ENCODE assay signal across 1 cellular context in genomic region chr15:69462493-69463181, GRCh38.
A peak's percentile ranks its signal among the peaks of the same experiment; 100 is the strongest.
TF ChIP-seq lines count a peak whose summit lies in the region.

No MANE protein-coding gene starts in this region.

TF ChIP-seq in HepG2, 621 proteins besides CTCF, POLR2A, EP300 and RAD21 (continued from another document and continues in another):
- TF ChIP-seq SNAPC5 (CRISPR knock-in tag; IDR thresholded peaks at IDR 0.05; ENCODE audit: borderline replicate concordance) (no peak), ZSCAN22 (CRISPR knock-in tag; IDR thresholded peaks at IDR 0.05) (no peak), AHDC1 (CRISPR knock-in tag; IDR thresholded peaks at IDR 0.05; ENCODE audit: borderline replicate concordance) (no peak), ZNF776 (CRISPR knock-in tag; IDR thresholded peaks at IDR 0.05) (0 out of 2 replicates have a peak, but pooled peaks have one; percentile 28), FOXJ3 (CRISPR knock-in tag; IDR thresholded peaks at IDR 0.05; ENCODE audit: borderline replicate concordance) (no peak), ZNF503 (CRISPR knock-in tag; IDR thresholded peaks at IDR 0.05) (0 out of 2 replicates have a peak, but pooled peaks have one; percentile 37), CHD2 (IDR thresholded peaks at IDR 0.05; ENCODE audit: low read depth, low read length) (no peak), ZNF660 (CRISPR knock-in tag; IDR thresholded peaks at IDR 0.05; ENCODE audit: borderline replicate concordance, low read depth) (no peak; the same call in 1 of the 2 replicates), AHR (CRISPR knock-in tag; IDR thresholded peaks at IDR 0.05) (no peak), POGZ (CRISPR knock-in tag; IDR thresholded peaks at IDR 0.05) (peak; percentile 90), ZNF609 (CRISPR knock-in tag; IDR thresholded peaks at IDR 0.05; ENCODE audit: borderline replicate concordance) (peak; percentile 22), KDM5B (CRISPR knock-in tag; IDR thresholded peaks at IDR 0.05; ENCODE audit: borderline replicate concordance) (no peak; the same call in 1 of the 2 replicates), NFKBIZ (CRISPR knock-in tag; IDR thresholded peaks at IDR 0.05) (no peak), FOSL2 (CRISPR knock-in tag; IDR thresholded peaks at IDR 0.05) (peak; percentile 32; the same call in 1 of the 2 replicates), KAT7 (CRISPR knock-in tag; IDR thresholded peaks at IDR 0.05; ENCODE audit: borderline replicate concordance) (peak; percentile 48; the same call in 1 of the 2 replicates), PRPF4 (IDR thresholded peaks at IDR 0.05; ENCODE audit: low read depth, low read length, poor library complexity, severe bottlenecking) (no peak), GTF3A (CRISPR knock-in tag; conservative IDR thresholded peaks at IDR 0.05) (0 out of 2 replicates have a peak, but pooled peaks have one; percentile 61), ZBTB44 (CRISPR knock-in tag; IDR thresholded peaks at IDR 0.05) (no peak), ZNF136 (CRISPR knock-in tag; IDR thresholded peaks at IDR 0.05; ENCODE audit: low read depth) (0 out of 2 replicates have a peak, but pooled peaks have one; percentile 76), AKAP8 (CRISPR knock-in tag; IDR thresholded peaks at IDR 0.05) (no peak), ARNT2 (CRISPR knock-in tag; IDR thresholded peaks at IDR 0.05; ENCODE audit: low read depth) (no peak), GABPA (IDR thresholded peaks at IDR 0.05; ENCODE audit: low read depth, low read length) (no peak), GABPA (CRISPR knock-in tag; IDR thresholded peaks at IDR 0.05; ENCODE audit: low read depth) (no peak; the same call in none of the 2 replicates), ZFP62 (CRISPR knock-in tag; IDR thresholded peaks at IDR 0.05) (no peak), ELF4 (CRISPR knock-in tag; IDR thresholded peaks at IDR 0.05; ENCODE audit: borderline replicate concordance) (peak; percentile 52; the same call in 1 of the 2 replicates), ZNF513 (CRISPR knock-in tag; conservative IDR thresholded peaks at IDR 0.05) (no peak), CC2D1A (CRISPR knock-in tag; IDR thresholded peaks at IDR 0.05) (no peak), ZNF264 (CRISPR knock-in tag; IDR thresholded peaks at IDR 0.05) (0 out of 2 replicates have a peak, but pooled peaks have one; percentile 18), ZNF691 (CRISPR knock-in tag; IDR thresholded peaks at IDR 0.05; ENCODE audit: borderline replicate concordance, low read depth) (no peak), FLYWCH1 (CRISPR knock-in tag; IDR thresholded peaks at IDR 0.05) (no peak), ZNF331 (CRISPR knock-in tag; IDR thresholded peaks at IDR 0.05) (no peak; the same call in 1 of the 2 replicates), ZNF296 (CRISPR knock-in tag; conservative IDR thresholded peaks at IDR 0.05) (no peak), KDM4B (CRISPR knock-in tag; IDR thresholded peaks at IDR 0.05) (no peak), RAD51 (IDR thresholded peaks at IDR 0.05; ENCODE audit: borderline replicate concordance) (no peak), ZNF746 (CRISPR knock-in tag; IDR thresholded peaks at IDR 0.05) (no peak), ZNF337 (CRISPR knock-in tag; IDR thresholded peaks at IDR 0.05; ENCODE audit: borderline replicate concordance, low read depth) (peak; percentile 75; the same call in 1 of the 2 replicates), TCF7 (IDR thresholded peaks at IDR 0.05; ENCODE audit: low read depth) (no peak), ELF1 (CRISPR knock-in tag; IDR thresholded peaks at IDR 0.05) (no peak), ZNF17 (CRISPR knock-in tag; IDR thresholded peaks at IDR 0.05) (no peak), MIXL1 (CRISPR knock-in tag; IDR thresholded peaks at IDR 0.05) (0 out of 2 replicates have a peak, but pooled peaks have one; percentile 20), FOSL1 (CRISPR knock-in tag; IDR thresholded peaks at IDR 0.05; ENCODE audit: borderline replicate concordance) (no peak), SCMH1 (CRISPR knock-in tag; IDR thresholded peaks at IDR 0.05; ENCODE audit: borderline replicate concordance) (no peak), ARNTL (CRISPR knock-in tag; IDR thresholded peaks at IDR 0.05) (0 out of 2 replicates have a peak, but pooled peaks have one; percentile 67), ZMYM3 (CRISPR knock-in tag; IDR thresholded peaks at IDR 0.05) (peak; percentile 85), SP1 (IDR thresholded peaks at IDR 0.05) (no peak), SP1 (CRISPR knock-in tag; IDR thresholded peaks at IDR 0.05) (peak; percentile 22; the same call in 1 of the 2 replicates), TRAFD1 (CRISPR knock-in tag; IDR thresholded peaks at IDR 0.05; ENCODE audit: borderline replicate concordance) (no peak), ZNF562 (CRISPR knock-in tag; IDR thresholded peaks at IDR 0.05; ENCODE audit: borderline replicate concordance) (no peak), CCAR2 (optimal IDR thresholded peaks at IDR 0.05; ENCODE audit: low read depth, low read length) (no peak)
